ENCODE assay signal across 9 cellular contexts in the genomic region with DNA sequence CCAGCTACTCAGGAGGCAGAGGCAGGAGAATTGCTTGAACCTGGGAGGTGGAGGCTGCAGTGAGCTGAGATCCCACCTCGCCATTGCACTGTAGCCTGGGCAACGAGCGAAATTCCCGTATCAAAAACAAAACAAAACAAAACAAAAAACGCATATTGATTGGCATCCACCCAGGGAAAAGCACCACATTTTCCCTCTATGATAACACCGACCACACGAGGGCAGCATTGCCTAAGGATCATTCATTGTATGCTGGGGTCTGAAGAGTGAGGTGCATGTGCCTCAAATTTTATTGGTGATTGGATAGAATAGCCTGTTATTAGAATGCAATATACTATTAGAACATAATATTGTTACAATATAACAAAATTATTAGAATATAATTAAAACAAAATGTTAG.
DNase-seq lines count a peak whose midpoint lies in the region; ATAC-seq and TF ChIP-seq lines count a peak whose summit lies in the region.
"Had no signal": no experiment of that assay in that cellular context is flagged by ENCODE, and none has a peak within 500 bp of the region (broad histone marks: within the 10 kb centered on the region; RNA-seq: fewer than 3 reads in every experiment).

No MANE protein-coding gene starts in this region.

- POLR2A ChIA-PET in SK-N-SH (lab: Yijun Ruan, JAX), result no interaction called here

- H4K91ac ChIP-seq in neuronal stem cell (ENCODE audit: low read depth, low read length, poor library complexity), result no peak overlapping the region

- no peak overlapping the region for H2BK12ac ChIP-seq in neuronal stem cell (ENCODE audit: low read length)

- no peak for TF ChIP-seq CTCF in SK-N-SH (IDR thresholded peaks at IDR 0.05)

- H3K18ac ChIP-seq in neuronal stem cell (ENCODE audit: low read length), result no peak overlapping the region

- H2BK15ac ChIP-seq in neuronal stem cell (ENCODE audit: low read length), result no peak overlapping the region

- no peak overlapping the region for H3K14ac ChIP-seq in neuronal stem cell (ENCODE audit: low read length)

- H3F3A ChIP-seq in SK-N-SH (replicated peaks; ENCODE audit: insufficient read depth), result no peaks in the 10 kb centered on the region

- H2BK5ac ChIP-seq in neuronal stem cell (ENCODE audit: low read length), result no peak overlapping the region

- no peaks in the 10 kb centered on the region for H3K9me3 ChIP-seq in neuronal stem cell (replicated peaks in 1 of 2; ENCODE audit: control insufficient read depth in 2 of 2, insufficient read depth in 1 of 2, low read depth in 1 of 2, low read length in 2 of 2)
- no peaks in the 10 kb centered on the region for H3K9me3 ChIP-seq in SK-N-SH

- no peak overlapping the region for H2AK5ac ChIP-seq in neuronal stem cell (ENCODE audit: low read depth, low read length)

- H3K4me3 ChIP-seq in neuronal stem cell (ENCODE audit: low read length in 2 of 2) (no peak overlapping the region), SK-N-SH (ENCODE audit: low read depth in 2 of 2, low read length in 1 of 2) (no peak overlapping the region)
- H3K4me3 ChIP-seq: skin epidermis had no signal

- H3K27ac ChIP-seq in neuronal stem cell (replicated peaks; ENCODE audit: low read length), result no peak overlapping the region
- no peak overlapping the region for H3K27ac ChIP-seq in SK-N-SH (ENCODE audit: low read depth in 2 of 2, low read length in 1 of 2)

- H4K8ac ChIP-seq in neuronal stem cell (ENCODE audit: low read depth, low read length), result no peak overlapping the region

- no peaks in the 10 kb centered on the region for H3K27me3 ChIP-seq in neuronal stem cell (ENCODE audit: control insufficient read depth in 3 of 3, insufficient read depth in 3 of 3, low read depth in 1 of 3, low read length in 3 of 3)
- no peaks in the 10 kb centered on the region for H3K27me3 ChIP-seq in SK-N-SH (ENCODE audit: insufficient read depth)

- no peaks in the 10 kb centered on the region for H3K79me2 ChIP-seq in SK-N-SH (ENCODE audit: insufficient read depth)

- peak; percentile 57 for DNase-seq in D341Med (ENCODE audit: low spot score)
- peak; percentile 69 for DNase-seq in KBM-7
- peak; percentile 2 for DNase-seq in activated naive CD8-positive, alpha-beta T cell treated with anti-CD3 and anti-CD28 coated beads, Interleukin-2, amount 50 U/mL, for 16 hours (ENCODE audit: low read depth, low spot score)
- peak; percentile 45 for DNase-seq in neuronal stem cell (ENCODE audit: low spot score)
- DNase-seq in SK-N-SH, result no peak

- peaks cover 0 to 2% of the 10 kb centered on the region in 2 donors for H3K36me3 ChIP-seq in neuronal stem cell (replicated peaks in 1 of 2; ENCODE audit: control insufficient read depth in 2 of 2, insufficient read depth in 2 of 2, low read length in 2 of 2)
- no peaks in the 10 kb centered on the region for H3K36me3 ChIP-seq in SK-N-SH (replicated peaks in 1 of 2; ENCODE audit: control insufficient read depth in 1 of 2, insufficient read depth in 2 of 2, low read length in 1 of 2)

- TF ChIP-seq EP300 in SK-N-SH (IDR thresholded peaks at IDR 0.05; ENCODE audit: borderline replicate concordance in 1 of 2, low read depth in 1 of 2, low read length in 1 of 2), result no peak

- H2BK120ac ChIP-seq in neuronal stem cell (ENCODE audit: low read depth, low read length), result no peak overlapping the region

- no peak overlapping the region for H3K4me2 ChIP-seq in neuronal stem cell (ENCODE audit: insufficient read depth, low read length, poor library complexity, severe bottlenecking)
- no peak overlapping the region for H3K4me2 ChIP-seq in SK-N-SH

- H3K4ac ChIP-seq in neuronal stem cell (ENCODE audit: low read length), result no peak overlapping the region

- no peak overlapping the region for H3K23ac ChIP-seq in neuronal stem cell (ENCODE audit: low read depth, low read length, poor library complexity)

- H2AFZ ChIP-seq in neuronal stem cell (ENCODE audit: low read length) (no peak overlapping the region), SK-N-SH (ENCODE audit: low read depth) (no peak overlapping the region)

- no peaks in the 10 kb centered on the region for H3K79me1 ChIP-seq in neuronal stem cell (ENCODE audit: low read depth, low read length)

- H3K9me2 ChIP-seq in SK-N-SH, result no peaks in the 10 kb centered on the region

- in situ Hi-C loops in KBM-7 (cut with MboI; ENCODE audit: low pct_unique_long_range_greater_than_20kb, low sequenced_read_pairs), result no loop called here

- H3K9ac ChIP-seq in neuronal stem cell (ENCODE audit: low read depth, low read length, poor library complexity) (no peak overlapping the region), SK-N-SH (no peak overlapping the region)

- H4K20me1 ChIP-seq in SK-N-SH (ENCODE audit: insufficient read depth), result no peaks in the 10 kb centered on the region

- ATAC-seq in HG02759 (IDR thresholded peaks at IDR 0.05; ENCODE audit: unreplicated experiment) (no peak), GM21390 (IDR thresholded peaks at IDR 0.05; ENCODE audit: unreplicated experiment) (no peak), HG03520 (IDR thresholded peaks at IDR 0.05; ENCODE audit: unreplicated experiment) (no peak)

- CTCF ChIA-PET in SK-N-SH (lab: Yijun Ruan, JAX), result no interaction called here

- no peaks in the 10 kb centered on the region for H3K4me1 ChIP-seq in neuronal stem cell (ENCODE audit: control insufficient read depth in 2 of 2, insufficient read depth in 1 of 2, low read depth in 1 of 2, low read length in 2 of 2)
- no peaks in the 10 kb centered on the region for H3K4me1 ChIP-seq in SK-N-SH (ENCODE audit: control insufficient read depth in 1 of 2, insufficient read depth in 2 of 2, low read depth in 1 of 2, low read length in 1 of 2)

- no CpG with 5 or more reads among the region's 7 CpGs for WGBS in neuronal stem cell (ENCODE audit: extremely low coverage in 2 of 2, insufficient read length in 2 of 2, insufficient replicate concordance in 1 of 2), 2 donors
- WGBS in SK-N-SH (ENCODE audit: low lambda C conversion rate), result no CpG with 5 or more reads among the region's 7 CpGs

- TF ChIP-seq RAD21 in SK-N-SH (IDR thresholded peaks at IDR 0.05; ENCODE audit: low read length), result no peak

TF ChIP-seq in SK-N-SH, 30 proteins besides CTCF, POLR2A, EP300 and RAD21:
- TF ChIP-seq FOSL2 (IDR thresholded peaks at IDR 0.05; ENCODE audit: borderline replicate concordance, low read depth), result no peak
- no peak for TF ChIP-seq GABPA (IDR thresholded peaks at IDR 0.05; ENCODE audit: low read depth)
- no peak for TF ChIP-seq FOXM1 (IDR thresholded peaks at IDR 0.05; ENCODE audit: low read depth)
- TF ChIP-seq JUND (IDR thresholded peaks at IDR 0.05), result no peak
TF ChIP-seq in SK-N-SH: peak in this region for 0.
